9 cellular contexts compared by ENCODE assay signal in the genomic region with DNA sequence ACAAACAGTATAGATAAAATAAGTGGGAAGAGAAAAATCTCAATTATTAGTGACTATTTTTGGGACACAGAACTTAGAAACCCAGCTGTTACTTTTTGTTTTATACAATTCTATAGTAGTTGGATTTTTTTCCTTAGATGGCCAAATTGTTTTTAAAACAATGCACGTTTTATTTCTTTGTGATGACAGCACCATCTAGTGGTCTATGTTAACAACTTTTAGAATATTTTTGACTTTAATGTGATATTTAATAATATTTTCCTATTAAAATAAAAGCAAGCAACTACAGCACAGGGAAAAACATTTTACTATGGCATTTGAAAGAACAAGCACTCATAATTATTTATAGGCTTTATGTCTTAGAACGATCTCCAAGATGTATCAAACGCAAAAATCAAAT. TPM values are rescaled to one million over a fixed set of nuclear protein-coding genes. Genes with fewer than 3 reads are reported as not detected.
DNase-seq lines count a peak whose midpoint lies in the region; TF ChIP-seq lines count a peak whose summit lies in the region.
"Had no signal": no experiment of that assay in that cellular context is flagged by ENCODE, and none has a peak within 500 bp of the region (broad histone marks: within the 10 kb centered on the region; RNA-seq: fewer than 3 reads in every experiment).

No MANE protein-coding gene starts in this region.

- peak; percentile 41 for TF ChIP-seq CTCF in choroid plexus epithelial cell (conservative IDR thresholded peaks at IDR 0.05; ENCODE audit: low read depth, low read length)

- DNase-seq in DMS79 treated with DMSO at 0.1 percent for 48 hours (lab: John Stamatoyannopoulos, UW) (peak; percentile 11), DMS79 (lab: John Stamatoyannopoulos, UW) (no peak), M059J (ENCODE audit: low read depth) (peak; percentile 13), choroid plexus epithelial cell (ENCODE audit: low read depth) (peak; percentile 49), non-pigmented ciliary epithelial cell (ENCODE audit: low read depth) (peak; percentile 1)
- DNase-seq in stimulated activated CD4-positive, alpha-beta T cell treated with anti-CD3 and anti-CD28 coated beads, Interleukin-2, amount 100 ng/mL, for 48 hours, result no peak
- no peak for DNase-seq in activated naive CD4-positive, alpha-beta T cell treated with Interleukin-2 at 50 U/mL for 16 hours
- DNase-seq in activated T-cell treated with anti-CD3 and anti-CD28 coated beads, Interleukin-2, amount 50 U/mL, for 1 hour, result no peak
- DNase-seq: stimulated activated naive CD4-positive, alpha-beta T cell treated with Interleukin-2 at 50 U/mL for 16 hours had no signal

- H3K4me3 ChIP-seq in choroid plexus epithelial cell (ENCODE audit: low read depth, low read length), result no peak overlapping the region

RNA-seq across cellular contexts. Expression of a gene that starts 5.6 kb away (rescaled TPM):
- not detected in 2 replicates for total RNA-seq in M059J (2014; rRNA removed; shearing (Covaris generic))

Comparison
In these comparisons a context has a peak if more than half of its experiments do, and no peak if none do; other contexts are left out.
1. DNase-seq: peak in DMS79 treated with DMSO at 0.1 percent for 48 hours (single experiment), M059J (single experiment), choroid plexus epithelial cell (single experiment) and non-pigmented ciliary epithelial cell (single experiment); none in DMS79 (single experiment), stimulated activated CD4-positive, alpha-beta T cell treated with anti-CD3 and anti-CD28 coated beads, Interleukin-2, amount 100 ng/mL, for 48 hours (0 of 2), activated naive CD4-positive, alpha-beta T cell treated with Interleukin-2 at 50 U/mL for 16 hours (single experiment) and activated T-cell treated with anti-CD3 and anti-CD28 coated beads, Interleukin-2, amount 50 U/mL, for 1 hour (single experiment).